ENCODE assay signal across 13 cellular contexts in the genomic region with DNA sequence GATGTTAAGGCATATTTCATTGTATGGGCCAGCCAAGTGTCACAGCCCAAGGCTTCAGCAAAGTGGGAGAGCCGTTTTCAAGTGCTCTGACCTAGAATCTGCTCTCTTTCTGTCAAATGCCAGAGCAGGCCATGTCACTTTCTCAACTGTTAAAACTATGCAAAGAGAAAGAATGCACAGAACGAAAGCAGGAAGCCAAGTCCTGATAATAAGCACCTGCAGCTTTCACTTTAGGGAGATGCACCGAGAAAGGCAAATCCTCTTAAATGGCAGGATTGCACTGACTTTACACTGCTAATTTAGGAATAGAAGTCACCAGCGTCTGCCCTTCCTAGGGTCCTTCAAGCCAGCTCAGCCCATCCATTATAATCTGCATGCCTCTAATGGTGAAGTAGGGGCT. TPM values are rescaled to one million over a fixed set of nuclear protein-coding genes. Genes with fewer than 3 reads are reported as not detected.
DNase-seq lines count a peak whose midpoint lies in the region; ATAC-seq, FAIRE-seq and TF ChIP-seq lines count a peak whose summit lies in the region.
"Had no signal": no experiment of that assay in that cellular context is flagged by ENCODE, and none has a peak within 500 bp of the region (broad histone marks: within the 10 kb centered on the region; RNA-seq: fewer than 3 reads in every experiment).

No MANE protein-coding gene starts in this region.

- H4K20me1 ChIP-seq in Loucy (ENCODE audit: insufficient read depth, low read length, poor library complexity, severe bottlenecking), result no peaks in the 10 kb centered on the region

- no peaks in the 10 kb centered on the region for H3K36me3 ChIP-seq in Loucy (ENCODE audit: insufficient read depth, low read length)
- H3K36me3 ChIP-seq in small intestine (ENCODE audit: control insufficient read depth in 2 of 2, insufficient read depth in 2 of 2, low read length in 2 of 2), result no peaks in the 10 kb centered on the region

- H3K4me2 ChIP-seq in Loucy (ENCODE audit: low read depth, low read length, poor library complexity, severe bottlenecking), result no peak overlapping the region
- H3K4me2 ChIP-seq: A549 had no signal

- H3K27me3 ChIP-seq in Loucy (ENCODE audit: insufficient read depth, low read length, poor library complexity, severe bottlenecking) (no peaks in the 10 kb centered on the region), small intestine (ENCODE audit: control insufficient read depth in 2 of 2, insufficient read depth in 2 of 2, low read length in 2 of 2) (no peaks in the 10 kb centered on the region)

- H3K27ac ChIP-seq in small intestine (ENCODE audit: low read depth in 1 of 2, low read length in 1 of 2), result peak overlapping the region in 1 of 2 donors; percentile 22
- H3K27ac ChIP-seq: A549 had no signal

- H3K9me3 ChIP-seq in Loucy (ENCODE audit: insufficient read depth, low read depth, low read length) (no peaks in the 10 kb centered on the region; the same call in 1 of the 2 replicates), small intestine (ENCODE audit: control insufficient read depth, low read depth) (no peaks in the 10 kb centered on the region)
- H3K9me3 ChIP-seq: A549 had no signal

- H3K9me3 Mint-ChIP-seq in activated CD8-positive, alpha-beta T cell treated with anti-CD3 and anti-CD28 coated beads, Interleukin-2, amount 10 ng/mL, durations not matched to agents 7 days and 5 days (ENCODE audit: insufficient read depth), result no peaks in the 10 kb centered on the region
- H3K9me3 Mint-ChIP-seq in activated CD8-positive, alpha-beta T cell treated with anti-CD3 and anti-CD28 coated beads for 36 hours, result no peaks in the 10 kb centered on the region
- no peaks in the 10 kb centered on the region for H3K9me3 Mint-ChIP-seq in stimulated activated memory B cell treated with anti-CD40 and anti-IgM and Interleukin-4, amounts not matched to agents 10 μg/mL and 1 μg/mL and 100 μg/mL, for 72 hours
- H3K9me3 Mint-ChIP-seq: central memory CD8-positive, alpha-beta T cell had no signal

- no peaks in the 10 kb centered on the region for H3K36me3 Mint-ChIP-seq in activated CD8-positive, alpha-beta T cell treated with anti-CD3 and anti-CD28 coated beads, Interleukin-2, amount 10 ng/mL, durations not matched to agents 7 days and 5 days (ENCODE audit: low read depth)
- H3K36me3 Mint-ChIP-seq in activated CD8-positive, alpha-beta T cell treated with anti-CD3 and anti-CD28 coated beads for 36 hours (ENCODE audit: low read depth), result no peaks in the 10 kb centered on the region
- no peaks in the 10 kb centered on the region for H3K36me3 Mint-ChIP-seq in stimulated activated memory B cell treated with anti-CD40 and anti-IgM and Interleukin-4, amounts not matched to agents 10 μg/mL and 1 μg/mL and 100 μg/mL, for 72 hours

- no peak for TF ChIP-seq CTCF in activated CD8-positive, alpha-beta T cell treated with anti-CD3 and anti-CD28 coated beads for 36 hours (IDR thresholded peaks at IDR 0.05)
- no peak for TF ChIP-seq CTCF in Loucy (conservative IDR thresholded peaks at IDR 0.05; ENCODE audit: low read length)

- H3K4me1 ChIP-seq in Loucy (ENCODE audit: insufficient read depth, low read length, poor library complexity, severe bottlenecking), result peaks cover 44% of the 10 kb centered on the region
- H3K4me1 ChIP-seq in small intestine (ENCODE audit: control insufficient read depth in 2 of 2, insufficient read depth in 1 of 2, low read depth in 1 of 2, low read length in 1 of 2), result peaks cover 3 to 7% of the 10 kb centered on the region in 2 donors

- ATAC-seq in activated CD8-positive, alpha-beta T cell treated with anti-CD3 and anti-CD28 coated beads, Interleukin-2, amount 10 ng/mL, durations not matched to agents 7 days and 5 days, result no peak
- no peak for ATAC-seq in activated CD8-positive, alpha-beta T cell treated with anti-CD3 and anti-CD28 coated beads for 36 hours
- ATAC-seq in HG02763 (IDR thresholded peaks at IDR 0.05; ENCODE audit: unreplicated experiment), result no peak
- no peak for ATAC-seq in stimulated activated memory B cell treated with anti-CD40 and anti-IgM and Interleukin-4, amounts not matched to agents 10 μg/mL and 1 μg/mL and 100 μg/mL, for 72 hours
- ATAC-seq: A549 had no signal

- no peaks in the 10 kb centered on the region for H3K79me2 ChIP-seq in Loucy (ENCODE audit: insufficient read depth, low read length)

- H3K27me3 Mint-ChIP-seq in activated CD8-positive, alpha-beta T cell treated with anti-CD3 and anti-CD28 coated beads, Interleukin-2, amount 10 ng/mL, durations not matched to agents 7 days and 5 days (ENCODE audit: low read depth), result peaks cover 3% of the 10 kb centered on the region
- peaks cover 2% of the 10 kb centered on the region for H3K27me3 Mint-ChIP-seq in activated CD8-positive, alpha-beta T cell treated with anti-CD3 and anti-CD28 coated beads for 36 hours
- peaks cover 11% of the 10 kb centered on the region for H3K27me3 Mint-ChIP-seq in stimulated activated memory B cell treated with anti-CD40 and anti-IgM and Interleukin-4, amounts not matched to agents 10 μg/mL and 1 μg/mL and 100 μg/mL, for 72 hours
- H3K27me3 Mint-ChIP-seq: central memory CD8-positive, alpha-beta T cell had no signal

- POLR2A ChIA-PET in activated CD8-positive, alpha-beta T cell treated with anti-CD3 and anti-CD28 coated beads, Interleukin-2, amount 10 ng/mL, durations not matched to agents 7 days and 5 days (lab: Charles Lee), result no interaction called here
- POLR2A ChIA-PET in activated CD8-positive, alpha-beta T cell treated with anti-CD3 and anti-CD28 coated beads for 36 hours (lab: Charles Lee), result interaction anchor here (0.9 kb wide), 1 partner anchor 24 kb away, joined by 3 read pairs; no protein-coding TSS in a partner anchor

- H3K4me3 Mint-ChIP-seq in activated CD8-positive, alpha-beta T cell treated with anti-CD3 and anti-CD28 coated beads, Interleukin-2, amount 10 ng/mL, durations not matched to agents 7 days and 5 days, result peak overlapping the region; percentile 4
- no peak overlapping the region for H3K4me3 Mint-ChIP-seq in activated CD8-positive, alpha-beta T cell treated with anti-CD3 and anti-CD28 coated beads for 36 hours
- no peak overlapping the region for H3K4me3 Mint-ChIP-seq in stimulated activated memory B cell treated with anti-CD40 and anti-IgM and Interleukin-4, amounts not matched to agents 10 μg/mL and 1 μg/mL and 100 μg/mL, for 72 hours
- H3K4me3 Mint-ChIP-seq: central memory CD8-positive, alpha-beta T cell had no signal

- CTCF ChIA-PET in activated CD8-positive, alpha-beta T cell treated with anti-CD3 and anti-CD28 coated beads, Interleukin-2, amount 10 ng/mL, durations not matched to agents 7 days and 5 days (lab: Charles Lee), result interaction anchor here (0.9 to 1.0 kb wide), 2 partner anchors 11 to 51 kb away, joined by 3 read pairs; no protein-coding TSS in a partner anchor
- CTCF ChIA-PET in activated CD8-positive, alpha-beta T cell treated with anti-CD3 and anti-CD28 coated beads for 36 hours (lab: Charles Lee), result no interaction called here

- intact Hi-C loops in activated CD8-positive, alpha-beta T cell treated with anti-CD3 and anti-CD28 coated beads for 36 hours (cut with micrococcal nuclease), result no loop called here

- peak overlapping the region; percentile 18; the same call in 1 of the 2 replicates for H2AFZ ChIP-seq in Loucy (ENCODE audit: low read length)

- no peak overlapping the region for H3K27ac Mint-ChIP-seq in activated CD8-positive, alpha-beta T cell treated with anti-CD3 and anti-CD28 coated beads, Interleukin-2, amount 10 ng/mL, durations not matched to agents 7 days and 5 days
- H3K27ac Mint-ChIP-seq in activated CD8-positive, alpha-beta T cell treated with anti-CD3 and anti-CD28 coated beads for 36 hours, result no peak overlapping the region
- no peak overlapping the region for H3K27ac Mint-ChIP-seq in stimulated activated memory B cell treated with anti-CD40 and anti-IgM and Interleukin-4, amounts not matched to agents 10 μg/mL and 1 μg/mL and 100 μg/mL, for 72 hours

- no peaks in the 10 kb centered on the region for H3K9me2 ChIP-seq in Loucy (replicated peaks; ENCODE audit: low read depth, low read length)

- peaks cover 26% of the 10 kb centered on the region for H3K4me1 Mint-ChIP-seq in activated CD8-positive, alpha-beta T cell treated with anti-CD3 and anti-CD28 coated beads, Interleukin-2, amount 10 ng/mL, durations not matched to agents 7 days and 5 days (ENCODE audit: low read depth)
- peaks cover 8% of the 10 kb centered on the region for H3K4me1 Mint-ChIP-seq in activated CD8-positive, alpha-beta T cell treated with anti-CD3 and anti-CD28 coated beads for 36 hours (ENCODE audit: low read depth)
- no peaks in the 10 kb centered on the region for H3K4me1 Mint-ChIP-seq in stimulated activated memory B cell treated with anti-CD40 and anti-IgM and Interleukin-4, amounts not matched to agents 10 μg/mL and 1 μg/mL and 100 μg/mL, for 72 hours

- H3K9ac ChIP-seq in Loucy (ENCODE audit: low read depth, low read length, poor library complexity, severe bottlenecking), result peak overlapping the region; percentile 14

- no peak for DNase-seq in activated CD8-positive, alpha-beta T cell treated with anti-CD3 and anti-CD28 coated beads, Interleukin-2, amount 10 ng/mL, durations not matched to agents 7 days and 5 days
- DNase-seq in activated CD8-positive, alpha-beta T cell treated with anti-CD3 and anti-CD28 coated beads for 36 hours, result no peak
- DNase-seq in left kidney (ENCODE audit: low read depth, low spot score) (peak; percentile 26), small intestine (peak; percentile 62), midbrain (lab: John Stamatoyannopoulos, UW) (no peak)
- DNase-seq: NCI-H1694, NCI-H446 had no signal

- WGBS in small intestine, 3 donors, result 11 to 28% (median 18%) methylated on average over 4 of the region's 4 CpGs

- H3K4me3 ChIP-seq in Loucy (ENCODE audit: low read length, poor library complexity, severe bottlenecking) (no peak overlapping the region), small intestine (ENCODE audit: low read depth in 1 of 2, low read length in 2 of 2) (no peak overlapping the region)
- H3K4me3 ChIP-seq: A549 had no signal

- no peaks in the 10 kb centered on the region for H3F3A ChIP-seq in Loucy (ENCODE audit: low read depth)

- FAIRE-seq in small intestine (lab: Jason Lieb, UNC), result no peak
- FAIRE-seq: A549, RCC 7860 had no signal

RNA-seq across cellular contexts. Expression of gene NTPCR, which starts 49.2 kb away (rescaled TPM):
- 10 to 100 TPM; 21.0 to 23.5 TPM for total RNA-seq in activated CD8-positive, alpha-beta T cell treated with anti-CD3 and anti-CD28 coated beads, Interleukin-2, amount 10 ng/mL, durations not matched to agents 7 days and 5 days
- 10 to 100 TPM; 30.4 to 35.0 TPM for total RNA-seq in activated CD8-positive, alpha-beta T cell treated with anti-CD3 and anti-CD28 coated beads for 36 hours
- polyA plus RNA-seq in small intestine, result 10 to 100 TPM; 48.5 to 61.1 (median 55.1) TPM

Comparison
In these comparisons a context has a peak if more than half of its experiments do, and no peak if none do; other contexts are left out.
1. DNase-seq: peak in left kidney (single experiment) and small intestine (single experiment); none in activated CD8-positive, alpha-beta T cell treated with anti-CD3 and anti-CD28 coated beads, Interleukin-2, amount 10 ng/mL, durations not matched to agents 7 days and 5 days (single experiment), activated CD8-positive, alpha-beta T cell treated with anti-CD3 and anti-CD28 coated beads for 36 hours (single experiment) and midbrain (single experiment).